ENCODE assay signal across 20 cellular contexts in the genomic region with DNA sequence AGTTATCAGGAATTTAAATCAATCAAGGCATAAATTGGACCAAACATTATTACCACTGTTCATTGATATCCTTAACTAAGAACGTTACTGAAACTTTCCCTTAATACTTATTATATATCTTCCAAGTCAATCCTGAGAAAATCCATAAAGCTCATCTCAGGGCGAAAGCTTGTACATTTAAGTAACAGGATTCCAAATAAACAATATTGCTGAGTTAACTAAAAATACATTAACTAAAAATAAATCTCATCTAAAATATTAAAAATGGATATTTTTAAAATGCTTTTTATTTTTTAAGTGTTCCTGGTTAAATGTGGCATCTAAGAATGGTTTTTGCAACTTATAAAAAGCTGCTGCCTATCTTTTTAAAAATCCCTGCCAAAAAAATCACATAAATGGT. TPM values are rescaled to one million over a fixed set of nuclear protein-coding genes. Genes with fewer than 3 reads are reported as not detected.
A peak's percentile ranks its signal among the peaks of the same experiment; 100 is the strongest.
DNase-seq lines count a peak whose midpoint lies in the region; ATAC-seq, FAIRE-seq and TF ChIP-seq lines count a peak whose summit lies in the region.
"Had no signal": no experiment of that assay in that cellular context is flagged by ENCODE, and none has a peak within 500 bp of the region (broad histone marks: within the 10 kb centered on the region; RNA-seq: fewer than 3 reads in every experiment).

No MANE protein-coding gene starts in this region.

- no peak overlapping the region for H2BK20ac ChIP-seq in IMR-90 (ENCODE audit: low read depth, low read length)

- peaks cover 0 to 3% of the 10 kb centered on the region in 2 experiments; a peak in 1 of 4 replicates for H3K79me1 ChIP-seq in IMR-90 (ENCODE audit: low read depth in 1 of 2, low read length in 2 of 2)

- H2AK5ac ChIP-seq in IMR-90 (ENCODE audit: low read depth, low read length) = no peak overlapping the region

- H3K9me3 ChIP-seq in A549 = no peaks in the 10 kb centered on the region
- peaks cover 2% of the 10 kb centered on the region; the same call in 1 of the 2 replicates for H3K9me3 ChIP-seq in IMR-90 (ENCODE audit: control insufficient read depth, insufficient read depth, low read length)
- H3K9me3 ChIP-seq: HAP-1 had no signal

- H4K20me1 ChIP-seq in IMR-90 (ENCODE audit: insufficient read depth, low read length) = no peaks in the 10 kb centered on the region

- H3K27me3 ChIP-seq in IMR-90 (ENCODE audit: control insufficient read depth, insufficient read depth, low read length) = no peaks in the 10 kb centered on the region

- WGBS in A549 (ENCODE audit: missing lambda C conversion rate) = 67% methylated on average over 2 of the region's 2 CpGs
- WGBS in IMR-90 (ENCODE audit: extremely low coverage in 2 of 2, insufficient read length in 1 of 2), 2 experiments = no CpG with 5 or more reads among the region's 2 CpGs

- no peak overlapping the region for H2AK9ac ChIP-seq in IMR-90 (replicated peaks; ENCODE audit: low read depth, low read length, poor library complexity)

- ATAC-seq in A549 (no peak), IMR-90 (ENCODE audit: low read depth) (no peak), HG03571 (IDR thresholded peaks at IDR 0.05; ENCODE audit: unreplicated experiment) (no peak)

- peaks cover 2% of the 10 kb centered on the region; the same call in 1 of the 2 replicates for H3K36me3 ChIP-seq in IMR-90 (ENCODE audit: control insufficient read depth, insufficient read depth, low read length)
- H3K36me3 ChIP-seq: HAP-1 had no signal

- H2BK120ac ChIP-seq in IMR-90 (ENCODE audit: low read depth, low read length) = no peak overlapping the region

- dilution Hi-C loops in IMR-90 (cut with HindIII; ENCODE audit: low sequenced_read_pairs, unreplicated experiment) = no loop called here

- BruUV-seq in IMR-90 (replicated peaks; lab: Mats Ljungman, UMichigan) = no TSS peak

- H2BK15ac ChIP-seq in IMR-90 (ENCODE audit: low read depth, low read length) = no peak overlapping the region

- H3K9ac ChIP-seq in IMR-90 (ENCODE audit: low read depth, low read length) = no peak overlapping the region

- in situ Hi-C loops in IMR-90 (cut with MboI; ENCODE audit: low sequenced_read_pairs) = no loop called here

- no peak for TF ChIP-seq EP300 in A549 (IDR thresholded peaks at IDR 0.05)

- CTCF ChIA-PET in A549 (lab: Yijun Ruan, JAX) = no interaction called here
- CTCF ChIA-PET in IMR-90 (lab: Yijun Ruan, JAX) = no interaction called here

- intact Hi-C loops in IMR-90 (cut with micrococcal nuclease) = no loop called here

- no peaks in the 10 kb centered on the region for H3K9me1 ChIP-seq in IMR-90 (ENCODE audit: insufficient read depth, low read length)

- peak overlapping the region; percentile 52; the same call in 1 of the 2 replicates for H3K18ac ChIP-seq in IMR-90 (ENCODE audit: low read depth, low read length)

- FAIRE-seq in A549 (lab: Jason Lieb, UNC) (no peak), islet of Langerhans (lab: Jason Lieb, UNC) (peak; percentile 74)
- FAIRE-seq: GM12891, GM18507, H54 had no signal

- H3K4me2 ChIP-seq in A549 (no peak overlapping the region), IMR-90 (ENCODE audit: low read depth, low read length) (no peak overlapping the region)

- no peak overlapping the region for H3K56ac ChIP-seq in IMR-90 (ENCODE audit: extremely low read depth, insufficient read depth, low read length)

- H4K91ac ChIP-seq in IMR-90 (ENCODE audit: insufficient read depth, low read depth, low read length) = no peak overlapping the region

- POLR2A ChIA-PET in A549 (lab: Yijun Ruan, JAX) = no interaction called here
- POLR2A ChIA-PET in IMR-90 (lab: Charles Lee; ENCODE audit: unreplicated experiment) = no interaction called here

- no peak for TF ChIP-seq POLR2A in A549 (IDR thresholded peaks at IDR 0.05; ENCODE audit: low read length)
- no peak for TF ChIP-seq POLR2A in IMR-90 (IDR thresholded peaks at IDR 0.05; ENCODE audit: low read depth, low read length)

- H4K5ac ChIP-seq in IMR-90 (ENCODE audit: low read depth, low read length) = peak overlapping the region; percentile 36; the same call in 1 of the 2 replicates

- H3K27ac ChIP-seq in A549 (no peak overlapping the region), IMR-90 (ENCODE audit: insufficient read depth, low read length) (no peak overlapping the region), coronary artery (no peak overlapping the region)

- no peak overlapping the region for H4K8ac ChIP-seq in IMR-90 (ENCODE audit: low read depth in 2 of 2, low read length in 2 of 2)

- H3K4me3 ChIP-seq in A549 (no peak overlapping the region), IMR-90 (ENCODE audit: insufficient read depth, low read depth, low read length) (no peak overlapping the region), coronary artery (no peak overlapping the region)
- H3K4me3 ChIP-seq: HAP-1 had no signal

- TF ChIP-seq RAD21 in A549 (conservative IDR thresholded peaks at IDR 0.05 in 1 of 2, IDR thresholded peaks at IDR 0.05 in 1 of 2) (no peak), IMR-90 (IDR thresholded peaks at IDR 0.05; ENCODE audit: low read length) (no peak)

- H3K14ac ChIP-seq in IMR-90 (replicated peaks; ENCODE audit: low read depth, low read length) = no peak overlapping the region

- H3K4ac ChIP-seq in IMR-90 (ENCODE audit: low read depth, low read length) = no peak overlapping the region

- H2BK5ac ChIP-seq in IMR-90 (ENCODE audit: low read depth, low read length, poor library complexity, severe bottlenecking) = no peak overlapping the region

- H3K23ac ChIP-seq in IMR-90 (ENCODE audit: low read depth, low read length) = no peak overlapping the region

- DNase-seq in A549 (ENCODE audit: low read depth in 1 of 2, low spot score in 1 of 2) (no peak), IMR-90 (no peak), coronary artery (ENCODE audit: low spot score) (no peak)
- DNase-seq in central memory CD4-positive, alpha-beta T cell = no peak
- DNase-seq: 8988T; C1 segment of cervical spinal cord; Calu3; CD4-positive, alpha-beta memory T cell; COR-L47; DMS53; DMS79 treated with DMSO at 0.1 percent for 48 hours; GF-D8; GOT3; HFFc6 had no signal

- H3K4me1 ChIP-seq in A549 = 0 out of 3 replicates have a peak, but pooled peaks cover 8% of the 10 kb centered on the region
- peaks cover 6% of the 10 kb centered on the region for H3K4me1 ChIP-seq in IMR-90 (ENCODE audit: control insufficient read depth, insufficient read depth, low read length)

- TF ChIP-seq CTCF in A549 (IDR thresholded peaks at IDR 0.05) (no peak), IMR-90 (conservative IDR thresholded peaks at IDR 0.05; ENCODE audit: low read depth, low read length) (no peak), coronary artery (IDR thresholded peaks at IDR 0.05) (no peak)

- H2AFZ ChIP-seq in IMR-90 (replicated peaks; ENCODE audit: low read length, poor library complexity) = no peak overlapping the region

TF ChIP-seq in A549, 52 proteins besides CTCF, POLR2A, EP300 and RAD21:
- TF ChIP-seq TFCP2L1 (CRISPR knock-in tag; IDR thresholded peaks at IDR 0.05) (no peak), MAFK (IDR thresholded peaks at IDR 0.05; ENCODE audit: partially characterized antibody) (peak; percentile 21)

TF ChIP-seq in IMR-90, 13 proteins besides CTCF, POLR2A, EP300 and RAD21:
- peak; percentile 63 for TF ChIP-seq MAFK (IDR thresholded peaks at IDR 0.05; ENCODE audit: low read depth, low read length)
- TF ChIP-seq MXI1 (IDR thresholded peaks at IDR 0.05; ENCODE audit: borderline replicate concordance, low read depth, low read length) = no peak

RNA-seq across cellular contexts. Expression of a gene that starts 20.6 kb away (rescaled TPM):
- 10.4 and 12.4 TPM in 2 replicates for polyA plus RNA-seq in A549 (2011; rRNA removed)
- 5.7 and 5.9 TPM in 2 replicates for polyA plus RNA-seq in A549 (2012; cell fraction: cytosol; rRNA removed)
- polyA plus RNA-seq in A549 (2012; cell fraction: nucleus; rRNA removed) = 5.3 and 7.1 TPM in 2 replicates
- 9.9 to 12.1 TPM (median 10.7 TPM) in 3 replicates for polyA plus RNA-seq in A549 (2017; fragmentation: RNase III; extraction: RNeasy Plus Mini Kit Qiagen cat#74134 plus additional on column Dnase treatment)
- polyA minus RNA-seq in A549 (2011; rRNA and poly(A)+ RNA removed) = 4.0 and 5.0 TPM in 2 replicates
- total RNA-seq in IMR-90 (2012; rRNA removed) = 7.3 and 9.4 TPM in 2 replicates
- polyA plus RNA-seq in IMR-90 (2012; rRNA removed) = 15.0 and 21.9 TPM in 2 replicates
- 19.5 and 21.7 TPM in 2 replicates for polyA plus RNA-seq in IMR-90 (2012; cell fraction: cytosol; rRNA removed)
- 7.8 and 10.9 TPM in 2 replicates for polyA plus RNA-seq in IMR-90 (2012; cell fraction: nucleus; rRNA removed; ENCODE audit: low replicate concordance)
